ENCODE assay signal across 8 cellular contexts in the genomic region with DNA sequence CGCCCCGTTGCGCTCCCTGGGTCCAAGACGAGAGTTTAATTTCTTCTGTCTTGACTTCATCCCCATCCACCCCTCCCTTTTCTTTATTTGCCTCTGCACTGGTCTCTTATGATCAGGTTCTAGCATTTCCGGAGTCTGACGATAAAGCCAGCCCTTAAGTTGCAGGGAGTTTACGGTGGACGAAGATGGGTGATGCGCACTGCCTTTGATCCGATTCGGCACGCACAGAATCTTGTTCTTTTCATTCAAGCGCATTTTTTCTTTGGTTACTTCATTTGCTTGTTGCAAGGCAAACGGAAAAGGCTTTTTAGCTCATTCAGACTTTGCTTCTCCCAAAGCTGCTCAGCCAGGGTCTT. TPM values are rescaled to one million over a fixed set of nuclear protein-coding genes. Genes with fewer than 3 reads are reported as not detected.
DNase-seq lines count a peak whose midpoint lies in the region; ATAC-seq and TF ChIP-seq lines count a peak whose summit lies in the region.

No MANE protein-coding gene starts in this region.

- in situ Hi-C loops in HAP-1 (cut with MboI; ENCODE audit: low sequenced_read_pairs), result no loop called here

- 2% methylated on average over 14 of the region's 14 CpGs for WGBS in hepatocyte (ENCODE audit: low lambda C conversion rate, missing lambda C conversion rate)

- POLR2A ChIA-PET in T-cell (lab: Charles Lee), result interaction anchor here in 1 of 2 donors (0.7 kb wide), 1 partner anchor 1676 kb away, joined by 3 read pairs; no protein-coding TSS in a partner anchor

- H3K9me3 ChIP-seq in HAP-1 (no peaks in the 10 kb centered on the region), hepatocyte (ENCODE audit: low read depth) (no peaks in the 10 kb centered on the region), skeletal muscle tissue (ENCODE audit: control insufficient read depth in 3 of 3, low read length in 3 of 3) (no peaks in the 10 kb centered on the region)

- DNase-seq in HAP-1 (ENCODE audit: low spot score in 2 of 2) (no peak), T-cell (no peak), hepatocyte (ENCODE audit: low spot score) (no peak), NOMO-1 treated with DMSO at 0.1 percent for 48 hours (lab: John Stamatoyannopoulos, UW; ENCODE audit: unreplicated experiment) (no peak), GDM1 (lab: John Stamatoyannopoulos, UW) (no peak), NCI-H1694 (lab: John Stamatoyannopoulos, UW) (no peak)

- H3K27me3 ChIP-seq in HAP-1 (ENCODE audit: low read depth), result peaks cover 38% of the 10 kb centered on the region
- H3K27me3 ChIP-seq in hepatocyte, result peaks cover 57% of the 10 kb centered on the region
- peaks cover 29 to 49% (median 35%) of the 10 kb centered on the region in 3 donors for H3K27me3 ChIP-seq in skeletal muscle tissue (ENCODE audit: control insufficient read depth in 3 of 3, insufficient read depth in 3 of 3, low read length in 3 of 3)

- H3K27ac Mint-ChIP-seq in T-cell, result no peak overlapping the region

- no peak overlapping the region for H3K9ac ChIP-seq in skeletal muscle tissue (ENCODE audit: low read depth in 1 of 3, low read length in 3 of 3)

- ATAC-seq in T-cell (replicated peaks in 1 of 4) (no peak), HG02973 (IDR thresholded peaks at IDR 0.05; ENCODE audit: unreplicated experiment) (no peak)

- peak overlapping the region; percentile 76 for H2AFZ ChIP-seq in hepatocyte

- CTCF ChIA-PET in T-cell (lab: Charles Lee), result no interaction called here

- H3K27me3 Mint-ChIP-seq in T-cell, result peaks cover 57 to 60% of the 10 kb centered on the region in 2 donors

- no peaks in the 10 kb centered on the region for H3K9me2 ChIP-seq in hepatocyte (replicated peaks; ENCODE audit: insufficient read depth)

- H4K20me1 ChIP-seq in hepatocyte (ENCODE audit: insufficient read depth, poor library complexity, severe bottlenecking), result no peaks in the 10 kb centered on the region

- no peak for TF ChIP-seq CTCF in hepatocyte (IDR thresholded peaks at IDR 0.05; ENCODE audit: poor library complexity)

- H3K27ac ChIP-seq in hepatocyte, result no peak overlapping the region
- no peak overlapping the region for H3K27ac ChIP-seq in skeletal muscle tissue (ENCODE audit: low read depth, low read length)

- peaks cover 4 to 14% (median 14%) of the 10 kb centered on the region in 3 donors for H3K4me1 Mint-ChIP-seq in T-cell

- H3K79me2 ChIP-seq in hepatocyte, result no peaks in the 10 kb centered on the region

- H3K4me3 ChIP-seq in HAP-1 (peak overlapping the region; percentile 42), hepatocyte (peak overlapping the region; percentile 71), skeletal muscle tissue (ENCODE audit: low read length in 3 of 3) (peak overlapping the region; percentile 52 to 61 (median 60))

- no peaks in the 10 kb centered on the region for H3K36me3 ChIP-seq in HAP-1 (replicated peaks)
- no peaks in the 10 kb centered on the region for H3K36me3 ChIP-seq in hepatocyte (replicated peaks; ENCODE audit: insufficient read depth, low read depth)
- H3K36me3 ChIP-seq in skeletal muscle tissue (ENCODE audit: control insufficient read depth in 3 of 3, insufficient read depth in 3 of 3, low read length in 3 of 3), result no peaks in the 10 kb centered on the region

- H3K4me1 ChIP-seq in HAP-1 (no peaks in the 10 kb centered on the region), hepatocyte (ENCODE audit: insufficient read depth) (no peaks in the 10 kb centered on the region), skeletal muscle tissue (ENCODE audit: control insufficient read depth in 3 of 3, insufficient read depth in 3 of 3, low read length in 3 of 3) (peaks cover 7 to 8% (median 8%) of the 10 kb centered on the region in 3 donors)

- H3K4me2 ChIP-seq in hepatocyte, result peak overlapping the region; percentile 99

- H3K9me3 Mint-ChIP-seq in T-cell, result no peaks in the 10 kb centered on the region

- H3K4me3 Mint-ChIP-seq in T-cell, result peak overlapping the region; percentile 47 to 79 (median 49)

- no peaks in the 10 kb centered on the region for H3K36me3 Mint-ChIP-seq in T-cell

RNA-seq across cellular contexts. Expression of a gene that starts 0.5 kb away (rescaled TPM):
- total RNA-seq in T-cell, result 1 to 10 TPM in 3 of 5 donors, under 1 TPM in 1, not detected in 1; 0.21 to 2.9 (median 1.7) TPM
- total RNA-seq in hepatocyte, result 5.7 and 8.7 TPM in 2 replicates
- 1.1 and 1.3 TPM in 2 replicates for polyA plus RNA-seq in hepatocyte
- 20.4 TPM for total RNA-seq in skeletal muscle tissue
